ENCODE assay signal across 19 cellular contexts in the genomic region with DNA sequence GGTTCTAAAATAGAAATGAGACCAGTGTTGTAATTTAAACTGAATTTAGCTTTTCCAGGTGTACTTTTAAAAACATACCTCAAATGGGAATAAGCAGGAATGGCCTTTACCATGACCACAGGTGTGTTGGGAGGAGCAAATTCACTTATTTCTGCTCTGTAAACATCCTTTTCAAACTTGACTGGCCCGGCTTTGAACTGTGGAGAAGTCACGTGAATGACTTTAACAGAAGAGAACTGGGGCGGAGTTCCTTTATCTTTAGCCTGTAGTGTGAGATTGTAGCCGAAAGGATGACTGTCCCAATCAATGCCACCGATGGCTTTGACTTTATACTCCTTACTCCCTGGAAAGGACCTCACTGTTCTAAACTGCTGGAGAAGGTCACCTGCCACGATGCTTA. TPM values are rescaled to one million over a fixed set of nuclear protein-coding genes. Genes with fewer than 3 reads are reported as not detected.
"Had no signal": no experiment of that assay in that cellular context is flagged by ENCODE, and none has a peak within 500 bp of the region (broad histone marks: within the 10 kb centered on the region; RNA-seq: fewer than 3 reads in every experiment).

No MANE protein-coding gene starts in this region.

- H3K36me3 ChIP-seq: neutrophil, spleen had no signal

- H3K4me2 ChIP-seq: hepatocyte had no signal

- ATAC-seq: effector memory CD8-positive, alpha-beta T cell; left lung; lower lobe of right lung; natural killer cell treated with Interleukin-12 subunit alpha and Interleukin-12 subunit beta and Interleukin-15 and Interleukin-18, amount 100 ng/mL, for 72 hours; pancreas; sciatic nerve; stimulated activated naive B cell treated with anti-CD40 and anti-IgM and Interleukin-4, amounts not matched to agents 10 μg/mL and 1 μg/mL and 100 μg/mL, for 72 hours; stimulated activated naive CD8-positive, alpha-beta T cell treated with anti-CD3 and anti-CD28 coated beads, Interleukin-15, amount 100 ng/mL, for 72 hours had no signal

- H3K27ac ChIP-seq: coronary artery, hepatocyte, left lung, lower lobe of right lung, neutrophil, pancreas, spleen, suprapubic skin had no signal

- H2AFZ ChIP-seq: hepatocyte had no signal

- H3K4me1 ChIP-seq: left lung, spleen had no signal

- DNase-seq: dermis blood vessel endothelial cell; effector memory CD8-positive, alpha-beta T cell; erythroblast; kidney; left lung; lower lobe of right lung; naive B cell; pancreas; retina; spleen; stimulated activated CD4-positive, alpha-beta T cell treated with anti-CD3 and anti-CD28 coated beads, Interleukin-2, amount 100 ng/mL, for 48 hours; stimulated activated naive B cell treated with anti-CD40 and anti-IgM and Interleukin-4, amounts not matched to agents 10 μg/mL and 1 μg/mL and 100 μg/mL, for 72 hours; stimulated activated naive CD8-positive, alpha-beta T cell treated with anti-CD3 and anti-CD28 coated beads, Interleukin-15, amount 100 ng/mL, for 72 hours had no signal

- H3K27me3 ChIP-seq: hepatocyte, left lung, neutrophil, pancreas, spleen, suprapubic skin had no signal

- H3K4me3 ChIP-seq: coronary artery, hepatocyte, left lung, lower lobe of right lung, pancreas, spleen, suprapubic skin had no signal

- H3K9me3 ChIP-seq: left lung, lower lobe of right lung, neutrophil, pancreas, spleen, suprapubic skin had no signal

RNA-seq across cellular contexts. Expression of a gene that starts 15.1 kb away (rescaled TPM):
- total RNA-seq: natural killer cell treated with Interleukin-12 subunit alpha and Interleukin-12 subunit beta and Interleukin-15 and Interleukin-18, amount 100 ng/mL, for 72 hours had no signal
